8 cellular contexts compared by ENCODE assay signal in genomic region chr5:78549043-78549442, GRCh38.
DNase-seq lines count a peak whose midpoint lies in the region; ATAC-seq and TF ChIP-seq lines count a peak whose summit lies in the region.
"Had no signal": no experiment of that assay in that cellular context is flagged by ENCODE, and none has a peak within 500 bp of the region (broad histone marks: within the 10 kb centered on the region; RNA-seq: fewer than 3 reads in every experiment).

No MANE protein-coding gene starts in this region.

- H3K9me3 ChIP-seq in transverse colon, result no peaks in the 10 kb centered on the region

- H3K36me3 ChIP-seq in transverse colon, result no peaks in the 10 kb centered on the region

- H3K4me3 ChIP-seq in NB4 (ENCODE audit: low read depth, low read length), result no peak overlapping the region
- no peak overlapping the region for H3K4me3 ChIP-seq in choroid plexus epithelial cell (ENCODE audit: low read depth, low read length)
- no peak overlapping the region for H3K4me3 ChIP-seq in transverse colon

- peak; percentile 86 for DNase-seq in NB4 (ENCODE audit: low read depth)
- peak; percentile 65 for DNase-seq in choroid plexus epithelial cell (ENCODE audit: low read depth)
- peak; percentile 87 for DNase-seq in medulla oblongata (ENCODE audit: extremely low spot score)
- DNase-seq in transverse colon, result peak; percentile 17
- no peak for DNase-seq in activated CD4-positive, alpha-beta T cell treated with anti-CD3 and anti-CD28 coated beads, Interleukin-2, amount 50 U/mL, for 4 hours
- DNase-seq in activated naive CD4-positive, alpha-beta T cell treated with Interleukin-2 at 50 U/mL for 16 hours, result no peak
- DNase-seq: WERI-Rb-1 had no signal

- in situ Hi-C loops in transverse colon (cut with MboI; ENCODE audit: low pct_ligation_motif_present in 1 of 4, low pct_unique_long_range_greater_than_20kb in 1 of 4, low sequenced_read_pairs in 3 of 4), result loop anchor here in 1 of 4 donors (25.0 kb wide), 1 partner anchor 438 kb away; the partner anchor contains the start of gene ARSB

- TF ChIP-seq POLR2A in NB4 (IDR thresholded peaks at IDR 0.05; ENCODE audit: extremely low read depth, insufficient read length) (no peak), transverse colon (IDR thresholded peaks at IDR 0.05) (no peak)

- WGBS in transverse colon (ENCODE audit: low coverage in 1 of 2), 2 donors, result 77% methylated on average over 5 of the region's 5 CpGs; no CpG with 5 or more reads in 1 of the 2 donors

- no peak for TF ChIP-seq EP300 in transverse colon (IDR thresholded peaks at IDR 0.05; ENCODE audit: low read depth)

- ATAC-seq in esophagus mucosa, result no peak

- intact Hi-C loops in transverse colon (cut with DNase I; ENCODE audit: low total_unique reads), result no loop called here

- H3K27ac ChIP-seq in transverse colon, result peak overlapping the region; percentile 65 to 73 (median 70)
- H3K27ac ChIP-seq: WERI-Rb-1 had no signal

- H3K27me3 ChIP-seq in transverse colon, result no peaks in the 10 kb centered on the region

- H3K4me1 ChIP-seq in transverse colon, result peaks cover 7 to 18% (median 10%) of the 10 kb centered on the region in 4 donors

- TF ChIP-seq CTCF in NB4 (IDR thresholded peaks at IDR 0.05; ENCODE audit: low read depth, low read length), result no peak
- no peak for TF ChIP-seq CTCF in choroid plexus epithelial cell (conservative IDR thresholded peaks at IDR 0.05; ENCODE audit: low read depth, low read length)
- TF ChIP-seq CTCF in transverse colon (IDR thresholded peaks at IDR 0.05), result no peak

Comparison
In these comparisons a context has a peak if more than half of its experiments do, and no peak if none do; other contexts are left out.
1. DNase-seq: peak in NB4 (single experiment), choroid plexus epithelial cell (single experiment), medulla oblongata (single experiment) and transverse colon (single experiment); none in activated CD4-positive, alpha-beta T cell treated with anti-CD3 and anti-CD28 coated beads, Interleukin-2, amount 50 U/mL, for 4 hours (0 of 2) and activated naive CD4-positive, alpha-beta T cell treated with Interleukin-2 at 50 U/mL for 16 hours (single experiment).